18 cellular contexts compared by ENCODE assay signal in the genomic region with DNA sequence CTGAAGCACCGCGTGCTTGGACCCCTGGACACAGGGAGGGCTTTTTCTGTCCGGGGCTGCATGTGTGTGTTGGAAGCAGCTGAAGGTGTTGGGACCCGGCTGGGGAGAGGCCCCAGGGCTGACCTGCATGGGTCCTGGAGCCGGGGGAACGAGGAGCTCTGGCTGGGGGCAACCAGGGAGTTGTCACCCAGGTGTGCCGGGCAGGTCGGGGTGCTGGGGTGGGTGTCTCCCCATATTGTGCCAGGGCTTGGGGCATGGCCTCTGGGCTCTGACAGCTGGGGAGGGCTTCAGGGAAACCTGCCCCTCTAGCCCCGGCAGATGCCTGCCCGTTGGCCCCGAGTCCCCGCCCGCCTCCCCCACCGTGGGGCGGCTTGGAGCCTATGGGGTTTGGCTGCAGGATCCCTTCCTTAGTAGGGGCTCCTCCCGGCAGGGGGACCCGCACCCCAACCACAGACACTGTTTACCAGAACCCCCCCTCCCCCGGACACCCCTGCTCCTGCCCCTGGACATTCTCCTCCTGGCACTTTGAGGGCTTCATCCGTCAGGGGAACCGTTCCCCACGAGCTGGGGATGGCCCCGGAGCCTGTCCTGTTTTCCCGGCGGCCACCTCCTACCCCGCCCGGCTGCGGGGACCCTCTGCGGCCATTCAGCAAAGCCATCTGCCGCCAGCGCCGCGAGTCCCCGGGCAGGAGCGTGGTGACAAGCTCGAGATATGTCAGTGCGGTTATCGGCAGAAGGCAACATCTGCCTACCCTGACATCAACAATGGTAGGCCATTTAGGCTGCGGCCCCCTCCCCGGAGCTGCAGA. TPM values are rescaled to one million over a fixed set of nuclear protein-coding genes. Genes with fewer than 3 reads are reported as not detected.
"Had no signal": no experiment of that assay in that cellular context is flagged by ENCODE, and none has a peak within 500 bp of the region (broad histone marks: within the 10 kb centered on the region; RNA-seq: fewer than 3 reads in every experiment).

No MANE protein-coding gene starts in this region.

- H3K4me3 ChIP-seq: body of pancreas, colonic mucosa, gastrocnemius medialis, heart left ventricle, tibial nerve, vagina had no signal

- H3K27me3 ChIP-seq: colonic mucosa, vagina had no signal

- H3K36me3 ChIP-seq: colonic mucosa, gastrocnemius medialis, heart left ventricle, tibial nerve, vagina had no signal

- H3K9me3 ChIP-seq: body of pancreas, colonic mucosa, gastrocnemius medialis, vagina had no signal

- H3K27ac ChIP-seq: body of pancreas, colonic mucosa, gastrocnemius medialis, heart left ventricle, tibial nerve, vagina had no signal

- H3K4me1 ChIP-seq: body of pancreas, colonic mucosa, gastrocnemius medialis, heart left ventricle, tibial nerve, vagina had no signal

- ATAC-seq: body of pancreas, gastrocnemius medialis, heart left ventricle had no signal

- DNase-seq: activated CD4-positive, alpha-beta T cell treated with anti-CD3 and anti-CD28 coated beads, Interleukin-2, amount 50 U/mL, for 48 hours; activated gamma-delta T cell; activated naive CD8-positive, alpha-beta T cell treated with anti-CD3 and anti-CD28 coated beads, Interleukin-2, amount 10 ng/mL, durations not matched to agents 7 days and 5 days; body of pancreas; caudate nucleus; colonic mucosa; erythroblast; gastrocnemius medialis; kidney glomerular epithelial cell; stimulated activated CD4-positive, alpha-beta T cell treated with anti-CD3 and anti-CD28 coated beads, Interleukin-12 subunit alpha, Interleukin-12 subunit beta, amount 100 ng/mL, for 4 hours; stimulated activated CD4-positive, alpha-beta T cell treated with anti-CD3 and anti-CD28 coated beads, Interleukin-1b, Interleukin-23, amount 100 ng/mL, for 48 hours; stimulated activated CD8-positive, alpha-beta memory T cell treated with anti-CD3 and anti-CD28 coated beads, Interleukin-4, amount 100 ng/mL, for 48 hours; stimulated activated naive CD4-positive, alpha-beta T cell treated with Interleukin-2 at 50 U/mL for 16 hours had no signal

RNA-seq across cellular contexts. Expression of gene UNCX, which starts 42.4 kb away (rescaled TPM):
- total RNA-seq: activated naive CD8-positive, alpha-beta T cell treated with anti-CD3 and anti-CD28 coated beads, Interleukin-2, amount 10 ng/mL, durations not matched to agents 7 days and 5 days; body of pancreas; colonic mucosa; gastrocnemius medialis; heart left ventricle; liver; renal cortical epithelial cell; tibial nerve; vagina had no signal
- polyA plus RNA-seq: heart left ventricle, liver had no signal
